ENCODE assay signal across 1 cellular context in the genomic region with DNA sequence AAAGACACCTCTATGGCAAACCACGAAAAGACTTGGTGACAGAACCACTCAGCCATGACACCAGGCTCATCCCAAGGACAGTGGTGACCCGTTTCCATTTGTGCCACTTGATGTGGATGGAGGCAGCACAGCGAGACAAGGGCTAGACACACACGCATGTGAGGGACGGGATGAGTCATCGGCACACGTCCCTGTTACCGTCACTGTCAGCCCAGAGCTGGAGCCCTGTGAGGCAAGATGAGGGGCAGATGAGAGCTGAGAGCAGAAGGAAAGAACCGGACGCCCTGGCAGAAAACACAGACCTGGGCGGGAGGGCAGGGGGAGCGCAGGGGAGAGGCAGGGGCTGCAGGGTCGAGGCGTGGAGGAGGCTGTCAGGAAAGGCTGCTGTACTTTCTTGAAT.
TF ChIP-seq lines count a peak whose summit lies in the region.

No MANE protein-coding gene starts in this region.

TF ChIP-seq in WTC11, 78 proteins besides CTCF, POLR2A, EP300 and RAD21 (continued from another document):
- TF ChIP-seq, protein P1, sequence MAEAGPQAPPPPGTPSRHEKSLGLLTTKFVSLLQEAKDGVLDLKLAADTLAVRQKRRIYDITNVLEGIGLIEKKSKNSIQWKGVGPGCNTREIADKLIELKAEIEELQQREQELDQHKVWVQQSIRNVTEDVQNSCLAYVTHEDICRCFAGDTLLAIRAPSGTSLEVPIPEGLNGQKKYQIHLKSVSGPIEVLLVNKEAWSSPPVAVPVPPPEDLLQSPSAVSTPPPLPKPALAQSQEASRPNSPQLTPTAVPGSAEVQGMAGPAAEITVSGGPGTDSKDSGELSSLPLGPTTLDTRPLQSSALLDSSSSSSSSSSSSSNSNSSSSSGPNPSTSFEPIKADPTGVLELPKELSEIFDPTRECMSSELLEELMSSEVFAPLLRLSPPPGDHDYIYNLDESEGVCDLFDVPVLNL (CRISPR knock-in tag; IDR thresholded peaks at IDR 0.05; ENCODE audit: borderline replicate concordance, low read depth), result no peak
- TF ChIP-seq FOXK1 (CRISPR knock-in tag; IDR thresholded peaks at IDR 0.05) (no peak), TP53 (CRISPR knock-in tag; IDR thresholded peaks at IDR 0.05) (no peak)
